ENCODE assay signal across 17 cellular contexts in the genomic region with DNA sequence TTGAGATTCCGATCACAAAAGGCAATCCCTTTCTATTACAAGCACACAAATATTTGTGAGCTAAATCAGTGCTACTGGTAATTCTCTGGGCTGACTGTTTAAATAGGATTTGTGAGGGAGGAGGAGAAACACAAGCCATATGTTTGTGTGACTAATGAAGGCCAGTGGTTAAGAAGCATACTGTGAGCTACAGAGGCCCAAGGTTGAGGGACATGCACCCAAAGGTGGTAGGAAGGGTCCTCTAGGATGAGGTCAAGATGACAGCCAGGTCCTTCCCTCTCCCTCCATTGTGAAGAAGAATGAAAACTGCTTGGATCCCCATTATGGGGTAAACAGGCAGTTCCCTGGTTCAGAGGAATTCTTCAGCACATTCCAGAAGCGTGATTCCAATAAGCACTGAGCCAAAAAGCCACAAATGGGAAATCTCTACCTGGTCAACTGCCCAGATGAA.
DNase-seq lines count a peak whose midpoint lies in the region; ATAC-seq and TF ChIP-seq lines count a peak whose summit lies in the region.
"Had no signal": no experiment of that assay in that cellular context is flagged by ENCODE, and none has a peak within 500 bp of the region (broad histone marks: within the 10 kb centered on the region; RNA-seq: fewer than 3 reads in every experiment).

No MANE protein-coding gene starts in this region.

- H3K4me3 ChIP-seq in Panc1 (ENCODE audit: low read depth in 2 of 2, low read length in 2 of 2) (no peak overlapping the region), epithelial cell of proximal tubule (ENCODE audit: low read depth, low read length) (no peak overlapping the region), WERI-Rb-1 (ENCODE audit: low read depth, low read length) (no peak overlapping the region)
- H3K4me3 ChIP-seq: ascending aorta, prostate gland, SJCRH30 had no signal

- ATAC-seq in Panc1: peak; percentile 66; the same call in 1 of the 2 replicates
- no peak for ATAC-seq in activated T-cell treated with anti-CD3 and anti-CD28 coated beads, Interleukin-2, amount 50 U/mL, for 72 hours (replicated peaks in 1 of 2)

- no TSS peak for BruUV-seq in Panc1 (replicated peaks; lab: Mats Ljungman, UMichigan)

- H3K27ac Mint-ChIP-seq in osteocyte (ENCODE audit: unreplicated experiment): no peak overlapping the region
- H3K27ac Mint-ChIP-seq in activated naive CD4-positive, alpha-beta T cell treated with anti-CD3 and anti-CD28 coated beads, Interleukin-2, amount 10 ng/mL, durations not matched to agents 7 days and 5 days: no peak overlapping the region
- H3K27ac Mint-ChIP-seq in activated T-cell treated with anti-CD3 and anti-CD28 coated beads, Interleukin-2, amount 50 U/mL, for 72 hours: no peak overlapping the region
- H3K27ac Mint-ChIP-seq: CD8-positive, alpha-beta memory T cell; endodermal cell; mesothelial cell of epicardium had no signal

- peaks cover 8% of the 10 kb centered on the region for H3K4me1 Mint-ChIP-seq in osteocyte (ENCODE audit: unreplicated experiment)
- H3K4me1 Mint-ChIP-seq in activated naive CD4-positive, alpha-beta T cell treated with anti-CD3 and anti-CD28 coated beads, Interleukin-2, amount 10 ng/mL, durations not matched to agents 7 days and 5 days: no peaks in the 10 kb centered on the region
- no peaks in the 10 kb centered on the region for H3K4me1 Mint-ChIP-seq in activated T-cell treated with anti-CD3 and anti-CD28 coated beads, Interleukin-2, amount 50 U/mL, for 72 hours (ENCODE audit: low read depth)
- H3K4me1 Mint-ChIP-seq: CD8-positive, alpha-beta memory T cell; endodermal cell had no signal

- CTCF ChIA-PET in Panc1 (lab: Charles Lee): no interaction called here
- CTCF ChIA-PET in activated naive CD4-positive, alpha-beta T cell treated with anti-CD3 and anti-CD28 coated beads, Interleukin-2, amount 10 ng/mL, durations not matched to agents 7 days and 5 days (lab: Charles Lee): no interaction called here

- H3K27ac ChIP-seq in Panc1 (ENCODE audit: low read length) (no peak overlapping the region), WERI-Rb-1 (no peak overlapping the region)
- H3K27ac ChIP-seq: ascending aorta, prostate gland, SJCRH30, VCaP had no signal

- peaks cover 9% of the 10 kb centered on the region for H3K9me3 Mint-ChIP-seq in osteocyte (ENCODE audit: unreplicated experiment)
- peaks cover 6% of the 10 kb centered on the region for H3K9me3 Mint-ChIP-seq in activated naive CD4-positive, alpha-beta T cell treated with anti-CD3 and anti-CD28 coated beads, Interleukin-2, amount 10 ng/mL, durations not matched to agents 7 days and 5 days
- H3K9me3 Mint-ChIP-seq in activated T-cell treated with anti-CD3 and anti-CD28 coated beads, Interleukin-2, amount 50 U/mL, for 72 hours: peaks cover 3 to 4% of the 10 kb centered on the region in 2 donors

- no peaks in the 10 kb centered on the region for H3K9me3 ChIP-seq in Panc1 (ENCODE audit: control insufficient read depth, insufficient read depth, low read depth, low read length)
- H3K9me3 ChIP-seq in WERI-Rb-1 (ENCODE audit: severe bottlenecking): no peaks in the 10 kb centered on the region
- H3K9me3 ChIP-seq: prostate gland, SJCRH30 had no signal

- no peak overlapping the region for H3K4me3 Mint-ChIP-seq in osteocyte (ENCODE audit: unreplicated experiment)
- no peak overlapping the region for H3K4me3 Mint-ChIP-seq in activated naive CD4-positive, alpha-beta T cell treated with anti-CD3 and anti-CD28 coated beads, Interleukin-2, amount 10 ng/mL, durations not matched to agents 7 days and 5 days
- no peak overlapping the region for H3K4me3 Mint-ChIP-seq in activated T-cell treated with anti-CD3 and anti-CD28 coated beads, Interleukin-2, amount 50 U/mL, for 72 hours
- H3K4me3 Mint-ChIP-seq: CD8-positive, alpha-beta memory T cell; endodermal cell; mesothelial cell of epicardium had no signal

- DNase-seq in EH (ENCODE audit: low read depth) (peak; percentile 79), Panc1 (ENCODE audit: low read depth, low spot score) (peak; percentile 58), epithelial cell of proximal tubule (ENCODE audit: low read depth) (peak; percentile 86), osteocyte (ENCODE audit: extremely low spot score, unreplicated experiment) (peak; percentile 10), WERI-Rb-1 (no peak)
- no peak for DNase-seq in activated naive CD4-positive, alpha-beta T cell treated with anti-CD3 and anti-CD28 coated beads, Interleukin-2, amount 10 ng/mL, durations not matched to agents 7 days and 5 days
- DNase-seq in activated T-cell treated with anti-CD3 and anti-CD28 coated beads, Interleukin-2, amount 50 U/mL, for 1 hour: no peak
- no peak for DNase-seq in activated T-cell treated with anti-CD3 and anti-CD28 coated beads, Interleukin-2, amount 50 U/mL, for 72 hours
- DNase-seq: CD8-positive, alpha-beta memory T cell; endodermal cell; NCI-H1436; NCI-H748 treated with DMSO at 0.1 percent for 48 hours; SJCRH30 had no signal

- peaks cover 12% of the 10 kb centered on the region for H3K36me3 Mint-ChIP-seq in osteocyte (ENCODE audit: unreplicated experiment)
- H3K36me3 Mint-ChIP-seq in activated naive CD4-positive, alpha-beta T cell treated with anti-CD3 and anti-CD28 coated beads, Interleukin-2, amount 10 ng/mL, durations not matched to agents 7 days and 5 days: no peaks in the 10 kb centered on the region
- peaks cover 0 to 2% of the 10 kb centered on the region in 2 donors for H3K36me3 Mint-ChIP-seq in activated T-cell treated with anti-CD3 and anti-CD28 coated beads, Interleukin-2, amount 50 U/mL, for 72 hours (ENCODE audit: insufficient read depth in 2 of 2)
- H3K36me3 Mint-ChIP-seq: CD8-positive, alpha-beta memory T cell; mesothelial cell of epicardium had no signal

- no peaks in the 10 kb centered on the region for H3K27me3 ChIP-seq in Panc1 (ENCODE audit: control insufficient read depth, insufficient read depth, low read length)
- H3K27me3 ChIP-seq in WERI-Rb-1 (ENCODE audit: insufficient read depth, low read depth, severe bottlenecking): no peaks in the 10 kb centered on the region
- H3K27me3 ChIP-seq: ascending aorta, SJCRH30 had no signal

- intact Hi-C loops in Panc1 (cut with micrococcal nuclease; ENCODE audit: unreplicated experiment): no loop called here

- H3K27me3 Mint-ChIP-seq in osteocyte (ENCODE audit: unreplicated experiment): no peaks in the 10 kb centered on the region
- no peaks in the 10 kb centered on the region for H3K27me3 Mint-ChIP-seq in activated naive CD4-positive, alpha-beta T cell treated with anti-CD3 and anti-CD28 coated beads, Interleukin-2, amount 10 ng/mL, durations not matched to agents 7 days and 5 days
- no peaks in the 10 kb centered on the region for H3K27me3 Mint-ChIP-seq in activated T-cell treated with anti-CD3 and anti-CD28 coated beads, Interleukin-2, amount 50 U/mL, for 72 hours (ENCODE audit: low read depth)
- H3K27me3 Mint-ChIP-seq: CD8-positive, alpha-beta memory T cell had no signal

- in situ Hi-C loops in Panc1 (cut with HindIII; ENCODE audit: low pct_unique_long_range_greater_than_20kb, low sequenced_read_pairs): no loop called here

- H3K4me1 ChIP-seq in Panc1 (ENCODE audit: control insufficient read depth, insufficient read depth, low read length): no peaks in the 10 kb centered on the region
- H3K4me1 ChIP-seq: prostate gland, SJCRH30 had no signal

- POLR2A ChIA-PET in Panc1 (lab: Charles Lee): no interaction called here

- TF ChIP-seq CTCF in Panc1 (IDR thresholded peaks at IDR 0.05) (no peak), epithelial cell of proximal tubule (conservative IDR thresholded peaks at IDR 0.05; ENCODE audit: low read depth, low read length) (no peak), osteocyte (IDR thresholded peaks at IDR 0.05) (no peak), WERI-Rb-1 (IDR thresholded peaks at IDR 0.05; ENCODE audit: low read depth, low read length) (no peak)

- H3K36me3 ChIP-seq in Panc1 (ENCODE audit: control insufficient read depth, insufficient read depth, low read length): no peaks in the 10 kb centered on the region
- no peaks in the 10 kb centered on the region for H3K36me3 ChIP-seq in WERI-Rb-1
- H3K36me3 ChIP-seq: ascending aorta, prostate gland, SJCRH30 had no signal

Comparison
In these comparisons a context has a peak if more than half of its experiments do, and no peak if none do; other contexts are left out.
1. DNase-seq: peak in EH (single experiment), Panc1 (single experiment), epithelial cell of proximal tubule (single experiment) and osteocyte (single experiment); none in activated naive CD4-positive, alpha-beta T cell treated with anti-CD3 and anti-CD28 coated beads, Interleukin-2, amount 10 ng/mL, durations not matched to agents 7 days and 5 days (single experiment), activated T-cell treated with anti-CD3 and anti-CD28 coated beads, Interleukin-2, amount 50 U/mL, for 1 hour (single experiment), WERI-Rb-1 (single experiment) and activated T-cell treated with anti-CD3 and anti-CD28 coated beads, Interleukin-2, amount 50 U/mL, for 72 hours (0 of 2).